ENCODE assay signal across 23 cellular contexts in the genomic region with DNA sequence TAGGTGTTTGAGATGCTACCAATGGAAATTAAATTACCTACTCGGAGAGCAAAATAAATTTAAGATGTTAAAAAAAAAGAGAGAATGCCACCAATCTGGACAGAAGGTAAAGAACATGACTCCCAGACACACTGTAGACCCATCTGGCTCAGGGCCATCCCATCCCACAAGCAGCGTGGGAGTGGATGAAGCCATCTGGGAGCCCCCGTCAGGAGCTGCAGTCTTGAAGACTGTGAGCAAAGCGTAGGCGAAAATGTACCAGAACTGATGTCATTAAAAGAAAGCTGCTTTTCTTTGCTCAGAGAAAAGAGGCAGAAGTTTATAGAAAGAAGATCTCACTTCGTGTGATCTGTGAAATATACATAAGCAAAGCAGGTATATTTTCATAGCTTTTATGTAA.
"Had no signal": no experiment of that assay in that cellular context is flagged by ENCODE, and none has a peak within 500 bp of the region (broad histone marks: within the 10 kb centered on the region; RNA-seq: fewer than 3 reads in every experiment).

No MANE protein-coding gene starts in this region.

- H3K4me3 ChIP-seq: breast epithelium, SK-N-MC had no signal

- H3K27me3 ChIP-seq: breast epithelium had no signal

- DNase-seq: activated CD4-positive, alpha-beta T cell treated with anti-CD3 and anti-CD28 coated beads for 4 hours; activated CD8-positive, alpha-beta memory T cell treated with anti-CD3 and anti-CD28 coated beads, Interleukin-2, amount 50 U/mL, for 48 hours; activated CD8-positive, alpha-beta T cell treated with anti-CD3 and anti-CD28 coated beads for 36 hours; activated T-cell treated with anti-CD3 and anti-CD28 coated beads, Interleukin-2, amount 50 U/mL, for 1 hour; aorta; KG1; NCI-H1092; NCI-H1417; NCI-H1930; NCI-H2171; NCI-H2227 treated with DMSO at 0.1 percent for 48 hours; NCI-H69; NK-92 treated with Interleukin-12 subunit alpha and Interleukin-12 subunit beta, amount 100 ng/mL, for 24 hours; OCI-M1; RPMI8226; T-cell; T-helper 2 cell; WERI-Rb-1 had no signal

- H3K9me3 ChIP-seq: breast epithelium had no signal

- H3K36me3 ChIP-seq: breast epithelium, WERI-Rb-1 had no signal

- ATAC-seq: activated CD4-positive, CD25-positive, alpha-beta regulatory T cell treated with anti-CD3 and anti-CD28 coated beads, Interleukin-2, amount 50 U/mL, for 24 hours; activated CD8-positive, alpha-beta T cell treated with anti-CD3 and anti-CD28 coated beads for 36 hours; Panc1; Right ventricle myocardium inferior; T-cell had no signal

- H3K4me1 ChIP-seq: breast epithelium had no signal

- H3K27ac ChIP-seq: breast epithelium, SK-N-MC, WERI-Rb-1 had no signal
